Comparison of ENCODE assay signal across 7 cellular contexts in genomic region chr22:31637938-31638618, GRCh38. TPM values are rescaled to one million over a fixed set of nuclear protein-coding genes. Genes with fewer than 3 reads are reported as not detected.
DNase-seq lines count a peak whose midpoint lies in the region; ATAC-seq and TF ChIP-seq lines count a peak whose summit lies in the region.

No MANE protein-coding gene starts in this region.

- peak; percentile 52 for ATAC-seq in HG03521 (IDR thresholded peaks at IDR 0.05; ENCODE audit: unreplicated experiment)
- ATAC-seq in lung (ENCODE audit: insufficient read depth, low FRiP score) = peak; percentile 51
- ATAC-seq in HG03097 (IDR thresholded peaks at IDR 0.05; ENCODE audit: low FRiP score, unreplicated experiment) = no peak
- no peak for ATAC-seq in HG03469 (IDR thresholded peaks at IDR 0.05; ENCODE audit: unreplicated experiment)

- TF ChIP-seq POLR2A in GM19193 (IDR thresholded peaks at IDR 0.05; ENCODE audit: extremely low read depth, insufficient read depth, insufficient read length) (peak; percentile 47), adrenal gland (IDR thresholded peaks at IDR 0.05) (no peak)

- H3K4me1 ChIP-seq in adrenal gland (replicated peaks in 1 of 2) (no peaks in the 10 kb centered on the region), lung (ENCODE audit: control insufficient read depth in 2 of 2, insufficient read depth in 2 of 2, low read length in 2 of 2) (no peaks in the 10 kb centered on the region)

- no peaks in the 10 kb centered on the region for H3K27me3 ChIP-seq in adrenal gland
- H3K27me3 ChIP-seq in lung (ENCODE audit: control insufficient read depth, insufficient read depth) = no peaks in the 10 kb centered on the region

- no peaks in the 10 kb centered on the region for H3K9me3 ChIP-seq in adrenal gland (replicated peaks in 1 of 3)
- no peaks in the 10 kb centered on the region for H3K9me3 ChIP-seq in lung (ENCODE audit: control insufficient read depth in 2 of 2, insufficient read depth in 1 of 2, low read length in 1 of 2)

- H3K36me3 ChIP-seq in adrenal gland (replicated peaks in 1 of 2) = no peaks in the 10 kb centered on the region
- H3K36me3 ChIP-seq in lung (ENCODE audit: control insufficient read depth in 2 of 2, insufficient read depth in 2 of 2, low read length in 2 of 2) = no peaks in the 10 kb centered on the region

- intact Hi-C loops in adrenal gland (cut with DNase I) = no loop called here

- H3K27ac ChIP-seq in adrenal gland (peak overlapping the region in 4 of 5 donors; percentile 31 to 92 (median 68)), lung (ENCODE audit: low read depth in 1 of 2, low read length in 1 of 2) (peak overlapping the region; percentile 15 to 92)

- TF ChIP-seq CTCF in adrenal gland (IDR thresholded peaks at IDR 0.05) = no peak
- no peak for TF ChIP-seq CTCF in lung (IDR thresholded peaks at IDR 0.05; ENCODE audit: control extremely low read depth, extremely low read depth)

- DNase-seq in adrenal gland (peak in 3 of 7 donors; percentile 41 to 63 (median 57)), lung (ENCODE audit: low spot score) (peak; percentile 61), GOT3 (lab: John Stamatoyannopoulos, UW) (no peak)

- H3K4me3 ChIP-seq in adrenal gland (peak overlapping the region in 2 of 4 donors; percentile 6 to 42), lung (no peak overlapping the region)

- WGBS in adrenal gland, 4 donors = 54 to 69% (median 64%) methylated on average over 7 to 15 of the region's 15 CpGs
- 25 to 56% methylated on average over 15 of the region's 15 CpGs for WGBS in lung, 2 donors

RNA-seq across cellular contexts. Expression of gene PISD, which starts 23.9 kb away (rescaled TPM):
- total RNA-seq in adrenal gland (10 to 100 TPM; 42.1 to 99.5 (median 56.6) TPM), lung (10 to 100 TPM; 25.7 to 94.6 TPM)
- polyA plus RNA-seq in adrenal gland (10 to 100 TPM; 25.1 to 87.0 (median 68.7) TPM), lung (10 to 100 TPM; 35.2 to 58.4 TPM)

Comparison
In these comparisons a context has a peak if more than half of its experiments do, and no peak if none do; other contexts are left out.
1. ATAC-seq: peak in HG03521 (single experiment) and lung (single experiment); none in HG03097 (single experiment) and HG03469 (single experiment).